Comparison of ENCODE assay signal across 34 cellular contexts in genomic region chr3:192911293-192911692, GRCh38.
"Had no signal": no experiment of that assay in that cellular context is flagged by ENCODE, and none has a peak within 500 bp of the region (broad histone marks: within the 10 kb centered on the region; RNA-seq: fewer than 3 reads in every experiment).

No MANE protein-coding gene starts in this region.

- H2AFZ ChIP-seq: PC-9 had no signal

- H3K4me3 ChIP-seq: ascending aorta, cardiac muscle cell, PC-9 had no signal

- H3K4me3 Mint-ChIP-seq: activated CD4-positive, alpha-beta memory T cell treated with anti-CD3 and anti-CD28 coated beads, Interleukin-2, amount 10 ng/mL, durations not matched to agents 7 days and 5 days; activated CD8-positive, alpha-beta memory T cell treated with anti-CD3 and anti-CD28 coated beads, Interleukin-2, amount 10 ng/mL, durations not matched to agents 7 days and 5 days; activated naive CD8-positive, alpha-beta T cell treated with anti-CD3 and anti-CD28 coated beads, Interleukin-2, amount 10 ng/mL, durations not matched to agents 7 days and 5 days; central memory CD8-positive, alpha-beta T cell; T-cell; T-helper 17 cell had no signal

- H3K4me1 Mint-ChIP-seq: central memory CD8-positive, alpha-beta T cell had no signal

- H3K9me3 Mint-ChIP-seq: activated CD4-positive, alpha-beta memory T cell treated with anti-CD3 and anti-CD28 coated beads, Interleukin-2, amount 10 ng/mL, durations not matched to agents 7 days and 5 days; activated naive CD8-positive, alpha-beta T cell treated with anti-CD3 and anti-CD28 coated beads, Interleukin-2, amount 10 ng/mL, durations not matched to agents 7 days and 5 days; central memory CD8-positive, alpha-beta T cell had no signal

- H3K27ac Mint-ChIP-seq: activated CD4-positive, alpha-beta memory T cell treated with anti-CD3 and anti-CD28 coated beads, Interleukin-2, amount 10 ng/mL, durations not matched to agents 7 days and 5 days; activated CD8-positive, alpha-beta memory T cell treated with anti-CD3 and anti-CD28 coated beads, Interleukin-2, amount 10 ng/mL, durations not matched to agents 7 days and 5 days; activated naive CD8-positive, alpha-beta T cell treated with anti-CD3 and anti-CD28 coated beads, Interleukin-2, amount 10 ng/mL, durations not matched to agents 7 days and 5 days; T-cell; T-helper 17 cell had no signal

- FAIRE-seq: RCC 7860 had no signal

- H3K36me3 ChIP-seq: ascending aorta, cardiac muscle cell had no signal

- H3K9me3 ChIP-seq: ascending aorta had no signal

- ATAC-seq: activated CD8-positive, alpha-beta memory T cell treated with anti-CD3 and anti-CD28 coated beads, Interleukin-2, amount 10 ng/mL, durations not matched to agents 7 days and 5 days; Right ventricle myocardium inferior; SK-N-SH treated with all-trans-retinoic acid at 6 μM for 48 hours; T-cell; T-helper 17 cell had no signal

- H3K27ac ChIP-seq: ascending aorta, cardiac muscle cell, PC-9, RWPE1, VCaP had no signal

- H3K27me3 ChIP-seq: ascending aorta had no signal

- H3K4me2 ChIP-seq: PC-9 had no signal

- H3K36me3 Mint-ChIP-seq: T-cell had no signal

- DNase-seq: activated CD4-positive, alpha-beta memory T cell treated with anti-CD3 and anti-CD28 coated beads, Interleukin-2, amount 10 ng/mL, durations not matched to agents 7 days and 5 days; activated CD4-positive, alpha-beta T cell treated with anti-CD3 and anti-CD28 coated beads for 1 hour; activated CD4-positive, alpha-beta T cell treated with anti-CD3 and anti-CD28 coated beads for 48 hours; activated CD4-positive, CD25-positive, alpha-beta regulatory T cell; activated CD8-positive, alpha-beta memory T cell treated with anti-CD3 and anti-CD28 coated beads for 24 hours; activated CD8-positive, alpha-beta memory T cell treated with anti-CD3 and anti-CD28 coated beads, Interleukin-2, amount 10 ng/mL, durations not matched to agents 7 days and 5 days; activated CD8-positive, alpha-beta memory T cell treated with anti-CD3 and anti-CD28 coated beads, Interleukin-2, amount 50 U/mL, for 48 hours; activated effector memory CD4-positive, alpha-beta T cell treated with anti-CD3 and anti-CD28 coated beads, Interleukin-2, amount 50 U/mL, for 16 hours; activated naive CD4-positive, alpha-beta T cell; activated naive CD4-positive, alpha-beta T cell treated with anti-CD3 and anti-CD28 coated beads, Interleukin-2, amount 50 U/mL, for 16 hours; activated naive CD8-positive, alpha-beta T cell treated with anti-CD3 and anti-CD28 coated beads, Interleukin-2, amount 10 ng/mL, durations not matched to agents 7 days and 5 days; activated T-cell treated with anti-CD3 and anti-CD28 coated beads, Interleukin-2, amount 50 U/mL, for 48 hours; amygdala; NCI-H1105; NCI-H1417 treated with DMSO at 0.1 percent for 48 hours; NCI-H187 treated with DMSO at 0.1 percent for 48 hours; NCI-H2081; NCI-H2171 treated with DMSO at 0.1 percent for 48 hours; NCI-H2227 treated with DMSO at 0.1 percent for 48 hours; NCI-H446 treated with DMSO at 0.1 percent for 48 hours; NK-92 treated with Interleukin-12 subunit alpha and Interleukin-12 subunit beta, amount 100 ng/mL, for 24 hours; PC-9; SIG-M5; T-cell; T-helper 17 cell; T-helper 9 cell had no signal
